ENCODE assay signal across 25 cellular contexts in genomic region chr17:55492951-55493350, GRCh38. TPM values are rescaled to one million over a fixed set of nuclear protein-coding genes. Genes with fewer than 3 reads are reported as not detected.
DNase-seq lines count a peak whose midpoint lies in the region; ATAC-seq, FAIRE-seq and TF ChIP-seq lines count a peak whose summit lies in the region.
"Had no signal": no experiment of that assay in that cellular context is flagged by ENCODE, and none has a peak within 500 bp of the region (broad histone marks: within the 10 kb centered on the region; RNA-seq: fewer than 3 reads in every experiment).

No MANE protein-coding gene starts in this region.

- H3K9ac ChIP-seq in K562 (ENCODE audit: insufficient read depth in 1 of 2, low read depth in 2 of 2, low read length in 2 of 2) = no peak overlapping the region
- H3K9ac ChIP-seq in neuronal stem cell (ENCODE audit: low read depth, low read length, poor library complexity) = no peak overlapping the region

- 8% methylated on average over 3 of the region's 3 CpGs for WGBS in K562 (ENCODE audit: insufficient coverage, low coverage, missing lambda C conversion rate)
- no CpG with 5 or more reads among the region's 3 CpGs for WGBS in neuronal stem cell (ENCODE audit: extremely low coverage in 2 of 2, insufficient read length in 2 of 2, insufficient replicate concordance in 1 of 2), 2 donors

- in situ Hi-C loops in K562 (cut with MboI) = no loop called here

- H2AFZ ChIP-seq in K562 (ENCODE audit: low read depth, low read length) (peak overlapping the region; percentile 66), neuronal stem cell (ENCODE audit: low read length) (peak overlapping the region; percentile 69)

- H3K4me3 Mint-ChIP-seq in progenitor cell of endocrine pancreas (ENCODE audit: low read depth) = no peak overlapping the region
- no peak overlapping the region for H3K4me3 Mint-ChIP-seq in stimulated activated effector memory CD8-positive, alpha-beta T cell treated with anti-CD3 and anti-CD28 coated beads, Interleukin-12 subunit alpha, Interleukin-12 subunit beta, amount 100 ng/mL, for 72 hours
- H3K4me3 Mint-ChIP-seq: CD14-positive monocyte had no signal

- H2BK120ac ChIP-seq in neuronal stem cell (ENCODE audit: low read depth, low read length) = no peak overlapping the region

- FAIRE-seq in K562 (lab: Jason Lieb, UNC) = no peak
- FAIRE-seq: GM12878, GM18507 had no signal

- H3K4me1 ChIP-seq in K562 (replicated peaks in 1 of 2; ENCODE audit: control insufficient read depth in 2 of 2, insufficient read depth in 2 of 2, low read length in 2 of 2) (peaks cover 0 to 4% of the 10 kb centered on the region in 2 experiments; a peak in 1 of 5 replicates), neuronal stem cell (ENCODE audit: control insufficient read depth in 2 of 2, insufficient read depth in 1 of 2, low read depth in 1 of 2, low read length in 2 of 2) (peaks cover 5 to 10% of the 10 kb centered on the region in 2 donors)

- H3K4ac ChIP-seq in neuronal stem cell (ENCODE audit: low read length) = no peak overlapping the region

- no peak overlapping the region for H3K4me3 ChIP-seq in K562
- no peak overlapping the region for H3K4me3 ChIP-seq in neuronal stem cell (ENCODE audit: low read length in 2 of 2)
- H3K4me3 ChIP-seq: GM12878, Peyer's patch had no signal

- DNase-seq in Ammon's horn (ENCODE audit: low spot score) (peak; percentile 24), K562 (ENCODE audit: extremely low read depth in 1 of 4, low spot score in 3 of 4) (no peak), iPS-NIHi11 (ENCODE audit: low spot score) (peak; percentile 33), neuronal stem cell (ENCODE audit: low spot score) (peak; percentile 53), activated gamma-delta T cell treated with Interleukin-2 at 50 U/mL for 16 hours (no peak), progenitor cell of endocrine pancreas (ENCODE audit: low spot score, unreplicated experiment) (no peak), NCI-H1930 (lab: John Stamatoyannopoulos, UW) (no peak)
- no peak for DNase-seq in stimulated activated effector memory CD8-positive, alpha-beta T cell treated with anti-CD3 and anti-CD28 coated beads, Interleukin-12 subunit alpha, Interleukin-12 subunit beta, amount 100 ng/mL, for 72 hours (ENCODE audit: low spot score in 2 of 2)
- DNase-seq: DMS53, KBM-7, NCI-H1092 treated with DMSO at 0.1 percent for 48 hours, NCI-H187, NCI-H82, Peyer's patch, Right ventricle myocardium superior had no signal

- H4K91ac ChIP-seq in neuronal stem cell (ENCODE audit: low read depth, low read length, poor library complexity) = no peak overlapping the region

- H3K36me3 ChIP-seq in K562 (ENCODE audit: control insufficient read depth, insufficient read depth, low read length) (no peaks in the 10 kb centered on the region), neuronal stem cell (replicated peaks in 1 of 2; ENCODE audit: control insufficient read depth in 2 of 2, insufficient read depth in 2 of 2, low read length in 2 of 2) (no peaks in the 10 kb centered on the region)
- H3K36me3 ChIP-seq: Peyer's patch had no signal

- TF ChIP-seq POLR2A in K562 (conservative IDR thresholded peaks at IDR 0.05) = no peak

- no peak overlapping the region for H3K23ac ChIP-seq in neuronal stem cell (ENCODE audit: low read depth, low read length, poor library complexity)

- no peaks in the 10 kb centered on the region for H3K79me2 ChIP-seq in K562 (ENCODE audit: control insufficient read depth, insufficient read depth, low read length)

- H4K20me1 ChIP-seq in K562 (replicated peaks; ENCODE audit: control insufficient read depth, insufficient read depth, low read length) = no peaks in the 10 kb centered on the region

- CTCF ChIA-PET in K562 (lab: Yijun Ruan, JAX; ENCODE audit: low intra/inter-chr PET ratio) = no interaction called here

- H3K18ac ChIP-seq in neuronal stem cell (ENCODE audit: low read length) = no peak overlapping the region

- TF ChIP-seq CTCF in K562 (IDR thresholded peaks at IDR 0.05 in 2 of 3, conservative IDR thresholded peaks at IDR 0.05 in 1 of 3; ENCODE audit: insufficient read depth in 2 of 3, low read depth in 1 of 3, low read length in 3 of 3) = no peak
- no peak for TF ChIP-seq CTCF in progenitor cell of endocrine pancreas (IDR thresholded peaks at IDR 0.05; ENCODE audit: unreplicated experiment)

- TF ChIP-seq EP300 in K562 (IDR thresholded peaks at IDR 0.05; ENCODE audit: low read length) = no peak

- H3K9me3 Mint-ChIP-seq in progenitor cell of endocrine pancreas (ENCODE audit: low read depth) = peaks cover 3% of the 10 kb centered on the region
- no peaks in the 10 kb centered on the region for H3K9me3 Mint-ChIP-seq in stimulated activated effector memory CD8-positive, alpha-beta T cell treated with anti-CD3 and anti-CD28 coated beads, Interleukin-12 subunit alpha, Interleukin-12 subunit beta, amount 100 ng/mL, for 72 hours
- H3K9me3 Mint-ChIP-seq: CD14-positive monocyte had no signal

- no peak overlapping the region for H2BK12ac ChIP-seq in neuronal stem cell (ENCODE audit: low read length)

- no peak overlapping the region for H2AK5ac ChIP-seq in neuronal stem cell (ENCODE audit: low read depth, low read length)

- H3K79me1 ChIP-seq in neuronal stem cell (ENCODE audit: low read depth, low read length) = no peaks in the 10 kb centered on the region

- H2BK15ac ChIP-seq in neuronal stem cell (ENCODE audit: low read length) = no peak overlapping the region

- intact Hi-C loops in K562 (cut with micrococcal nuclease) = no loop called here

- no peak for TF ChIP-seq RAD21 in K562 (CRISPR knock-in tag; conservative IDR thresholded peaks at IDR 0.05 in 1 of 2, IDR thresholded peaks at IDR 0.05 in 1 of 2)

- no peak overlapping the region for H3K14ac ChIP-seq in neuronal stem cell (ENCODE audit: low read length)

- H3K9me3 ChIP-seq in K562 (replicated peaks; ENCODE audit: control insufficient read depth, insufficient read depth, low read depth, low read length) = no peaks in the 10 kb centered on the region
- H3K9me3 ChIP-seq in neuronal stem cell (replicated peaks in 1 of 2; ENCODE audit: control insufficient read depth in 2 of 2, insufficient read depth in 1 of 2, low read depth in 1 of 2, low read length in 2 of 2) = no peaks in the 10 kb centered on the region
- H3K9me3 ChIP-seq: Peyer's patch had no signal

- H3K27ac Mint-ChIP-seq in progenitor cell of endocrine pancreas = no peak overlapping the region
- H3K27ac Mint-ChIP-seq in stimulated activated effector memory CD8-positive, alpha-beta T cell treated with anti-CD3 and anti-CD28 coated beads, Interleukin-12 subunit alpha, Interleukin-12 subunit beta, amount 100 ng/mL, for 72 hours = no peak overlapping the region
- H3K27ac Mint-ChIP-seq: CD14-positive monocyte had no signal

- peaks cover 4% of the 10 kb centered on the region for H3K27me3 Mint-ChIP-seq in progenitor cell of endocrine pancreas

- BruUV-seq in K562 (replicated peaks; lab: Mats Ljungman, UMichigan) = no TSS peak

- no peak overlapping the region for H3K27ac ChIP-seq in K562 (ENCODE audit: extremely low read depth, low read depth, low read length)
- H3K27ac ChIP-seq in neuronal stem cell (replicated peaks; ENCODE audit: low read length) = peak overlapping the region; percentile 23
- H3K27ac ChIP-seq: Peyer's patch had no signal

- no peak overlapping the region for H2BK5ac ChIP-seq in neuronal stem cell (ENCODE audit: low read length)

- no peaks in the 10 kb centered on the region for H3K36me3 Mint-ChIP-seq in progenitor cell of endocrine pancreas (ENCODE audit: insufficient read depth)
- no peaks in the 10 kb centered on the region for H3K36me3 Mint-ChIP-seq in stimulated activated effector memory CD8-positive, alpha-beta T cell treated with anti-CD3 and anti-CD28 coated beads, Interleukin-12 subunit alpha, Interleukin-12 subunit beta, amount 100 ng/mL, for 72 hours
- H3K36me3 Mint-ChIP-seq: CD14-positive monocyte had no signal

- no peak overlapping the region for H4K8ac ChIP-seq in neuronal stem cell (ENCODE audit: low read depth, low read length)

- ATAC-seq in K562 = no peak
- no peak for ATAC-seq in stimulated activated effector memory CD8-positive, alpha-beta T cell treated with anti-CD3 and anti-CD28 coated beads, Interleukin-12 subunit alpha, Interleukin-12 subunit beta, amount 100 ng/mL, for 72 hours
- ATAC-seq: GM12878, HCT116, SK-N-SH treated with all-trans-retinoic acid at 6 μM for 48 hours had no signal

- H3K27me3 ChIP-seq in K562 (ENCODE audit: control insufficient read depth in 2 of 2, insufficient read depth in 2 of 2, low read length in 2 of 2) (peaks cover 0 to 4% of the 10 kb centered on the region in 2 experiments; a peak in 1 of 5 replicates), neuronal stem cell (ENCODE audit: control insufficient read depth in 3 of 3, insufficient read depth in 3 of 3, low read depth in 1 of 3, low read length in 3 of 3) (peaks cover 0 to 13% (median 0%) of the 10 kb centered on the region in 3 experiments)
- H3K27me3 ChIP-seq: Peyer's patch had no signal

- H3K4me2 ChIP-seq in K562 (ENCODE audit: insufficient read depth, low read length) = no peak overlapping the region
- no peak overlapping the region for H3K4me2 ChIP-seq in neuronal stem cell (ENCODE audit: insufficient read depth, low read length, poor library complexity, severe bottlenecking)

- peaks cover 4% of the 10 kb centered on the region for H3K4me1 Mint-ChIP-seq in progenitor cell of endocrine pancreas (ENCODE audit: low read depth)
- H3K4me1 Mint-ChIP-seq in stimulated activated effector memory CD8-positive, alpha-beta T cell treated with anti-CD3 and anti-CD28 coated beads, Interleukin-12 subunit alpha, Interleukin-12 subunit beta, amount 100 ng/mL, for 72 hours = no peaks in the 10 kb centered on the region

- H3K9me1 ChIP-seq in K562 (ENCODE audit: control insufficient read depth, insufficient read depth, low read length) = no peaks in the 10 kb centered on the region

- POLR2A ChIA-PET in K562 (lab: Yijun Ruan, JAX) = interaction anchor here (0.6 to 0.9 kb wide), 2 partner anchors 70 to 179 kb away, joined by 3 read pairs; no protein-coding TSS in a partner anchor

RNA-seq across cellular contexts. Expression of gene SMIM36, which starts 18.3 kb away (rescaled TPM):
- total RNA-seq in K562 (2011; cell fraction: chromatin; rRNA removed; ENCODE audit: low replicate concordance) = not detected in 2 replicates
- total RNA-seq in K562 (2011; cell fraction: nucleolus; rRNA removed) = not detected in 2 replicates
- not detected in 2 replicates for total RNA-seq in K562 (2011; cell fraction: nucleoplasm; rRNA removed)
- total RNA-seq in K562 (2014; rRNA removed) (not detected in 2 replicates), K562 (2014; rRNA removed; fragmentation: Illumina TruSeq; extraction: Trizol) (not detected in 2 replicates), K562 (2015; rRNA removed; fragmentation: Illumina TruSeq; extraction: Trizol) (not detected in 2 replicates), K562 (2021) (not detected in 2 replicates), progenitor cell of endocrine pancreas (not detected in 2 replicates)
- polyA plus RNA-seq in K562 (2011; rRNA removed) (not detected in 2 replicates), K562 (2014; fragmentation: Illumina TruSeq; extraction: Trizol) (not detected in 2 replicates), K562 (2014; fragmentation: Nextera tagmentation; extraction: Ambion mirVana) (not detected), K562 (2014; rRNA removed) (not detected in 2 replicates)
- not detected in 2 replicates for polyA plus RNA-seq in K562 (2011; cell fraction: cytosol; rRNA removed)
- not detected in 2 replicates for polyA plus RNA-seq in K562 (2011; cell fraction: nucleus; rRNA removed)
- polyA plus RNA-seq in K562 (2012) = not detected in 2 replicates
- not detected in 2 replicates for polyA minus RNA-seq in K562 (2011; rRNA and poly(A)+ RNA removed)
- polyA minus RNA-seq in K562 (2011; cell fraction: cytosol; rRNA and poly(A)+ RNA removed) = not detected in 2 replicates
- polyA minus RNA-seq in K562 (2011; cell fraction: nucleus; rRNA and poly(A)+ RNA removed) = not detected in 2 replicates
- polyA plus RNA-seq in neuronal stem cell (2013, experiment 1 of 2) = not detected
- not detected for polyA plus RNA-seq in neuronal stem cell (2013, experiment 2 of 2)
- total RNA-seq: A172, G401, GM12878, HT1080, M059J, NCI-H460, Peyer's patch, Right ventricle myocardium superior had no signal
- polyA plus RNA-seq: CD14-positive monocyte, GM12878 had no signal

Comparison
In these comparisons a context has a peak if more than half of its experiments do, and no peak if none do; other contexts are left out.
1. DNase-seq: peak in Ammon's horn (single experiment), iPS-NIHi11 (single experiment) and neuronal stem cell (single experiment); none in K562 (0 of 4), activated gamma-delta T cell treated with Interleukin-2 at 50 U/mL for 16 hours (single experiment), progenitor cell of endocrine pancreas (single experiment), NCI-H1930 (0 of 2) and stimulated activated effector memory CD8-positive, alpha-beta T cell treated with anti-CD3 and anti-CD28 coated beads, Interleukin-12 subunit alpha, Interleukin-12 subunit beta, amount 100 ng/mL, for 72 hours (0 of 2).